2 cellular contexts compared by ENCODE assay signal in the genomic region with DNA sequence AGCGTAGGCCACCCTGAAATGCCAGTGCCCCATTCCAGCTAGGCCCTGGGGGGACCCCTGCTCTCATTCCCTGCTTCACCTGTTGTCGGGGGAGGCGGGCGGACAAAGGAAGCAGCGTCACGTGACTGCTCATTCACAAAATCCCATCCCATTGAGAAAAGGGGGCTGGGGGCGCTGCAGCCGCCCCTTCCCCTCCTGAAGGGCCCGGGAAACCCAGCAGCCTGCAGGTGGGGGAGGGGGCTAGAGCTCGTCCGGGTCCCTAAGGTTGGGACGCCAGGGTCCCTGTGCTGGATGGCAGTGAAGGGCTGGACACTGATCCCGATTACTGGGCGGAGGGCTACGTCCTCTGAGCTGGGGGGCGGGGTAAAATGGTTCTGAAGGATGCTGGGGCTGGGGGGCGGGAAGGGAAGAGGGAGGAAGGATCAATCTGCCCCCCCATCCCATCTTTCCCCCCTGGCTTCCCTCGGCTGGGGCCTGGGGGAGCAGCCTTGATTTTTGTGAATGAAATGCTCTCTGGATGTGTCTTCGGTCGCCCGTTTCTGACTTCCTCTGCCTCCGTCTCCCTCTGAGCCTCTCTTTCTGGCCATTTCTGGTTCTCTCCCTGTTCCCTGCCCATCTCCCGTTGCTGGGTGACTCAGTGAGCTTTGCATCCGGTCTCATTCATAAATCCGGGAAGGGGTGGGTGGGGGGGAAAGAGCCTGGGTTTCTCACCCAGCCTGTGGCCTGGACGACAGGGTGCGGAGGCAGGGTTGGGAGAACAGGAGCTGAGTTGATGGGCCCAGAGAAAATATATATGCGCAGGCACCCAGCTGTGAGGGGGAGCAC.
TF ChIP-seq lines count a peak whose summit lies in the region.

No MANE protein-coding gene starts in this region.

TF ChIP-seq in PFSK-1, 5 proteins besides CTCF, POLR2A, EP300 and RAD21:
- TF ChIP-seq POLR2AphosphoS5 (IDR thresholded peaks at IDR 0.05; ENCODE audit: low read depth, low read length) = peak; percentile 73
- no peak for TF ChIP-seq FOXP2 (optimal IDR thresholded peaks at IDR 0.05; ENCODE audit: borderline replicate concordance, extremely low read depth, extremely low read length, insufficient read depth)
- TF ChIP-seq, protein P1, sequence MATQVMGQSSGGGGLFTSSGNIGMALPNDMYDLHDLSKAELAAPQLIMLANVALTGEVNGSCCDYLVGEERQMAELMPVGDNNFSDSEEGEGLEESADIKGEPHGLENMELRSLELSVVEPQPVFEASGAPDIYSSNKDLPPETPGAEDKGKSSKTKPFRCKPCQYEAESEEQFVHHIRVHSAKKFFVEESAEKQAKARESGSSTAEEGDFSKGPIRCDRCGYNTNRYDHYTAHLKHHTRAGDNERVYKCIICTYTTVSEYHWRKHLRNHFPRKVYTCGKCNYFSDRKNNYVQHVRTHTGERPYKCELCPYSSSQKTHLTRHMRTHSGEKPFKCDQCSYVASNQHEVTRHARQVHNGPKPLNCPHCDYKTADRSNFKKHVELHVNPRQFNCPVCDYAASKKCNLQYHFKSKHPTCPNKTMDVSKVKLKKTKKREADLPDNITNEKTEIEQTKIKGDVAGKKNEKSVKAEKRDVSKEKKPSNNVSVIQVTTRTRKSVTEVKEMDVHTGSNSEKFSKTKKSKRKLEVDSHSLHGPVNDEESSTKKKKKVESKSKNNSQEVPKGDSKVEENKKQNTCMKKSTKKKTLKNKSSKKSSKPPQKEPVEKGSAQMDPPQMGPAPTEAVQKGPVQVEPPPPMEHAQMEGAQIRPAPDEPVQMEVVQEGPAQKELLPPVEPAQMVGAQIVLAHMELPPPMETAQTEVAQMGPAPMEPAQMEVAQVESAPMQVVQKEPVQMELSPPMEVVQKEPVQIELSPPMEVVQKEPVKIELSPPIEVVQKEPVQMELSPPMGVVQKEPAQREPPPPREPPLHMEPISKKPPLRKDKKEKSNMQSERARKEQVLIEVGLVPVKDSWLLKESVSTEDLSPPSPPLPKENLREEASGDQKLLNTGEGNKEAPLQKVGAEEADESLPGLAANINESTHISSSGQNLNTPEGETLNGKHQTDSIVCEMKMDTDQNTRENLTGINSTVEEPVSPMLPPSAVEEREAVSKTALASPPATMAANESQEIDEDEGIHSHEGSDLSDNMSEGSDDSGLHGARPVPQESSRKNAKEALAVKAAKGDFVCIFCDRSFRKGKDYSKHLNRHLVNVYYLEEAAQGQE (IDR thresholded peaks at IDR 0.05; ENCODE audit: insufficient read depth in 1 of 2, low read depth in 2 of 2, low read length in 2 of 2) = 0 out of 4 replicates have a peak, but pooled peaks of 1 of the 2 experiments have one; percentile 23
- peak; percentile 82; the same call in 1 of the 2 replicates for TF ChIP-seq SIN3A (IDR thresholded peaks at IDR 0.05; ENCODE audit: borderline replicate concordance, insufficient read depth, low read length)
- peak; percentile 78 for TF ChIP-seq TAF1 (IDR thresholded peaks at IDR 0.05; ENCODE audit: borderline replicate concordance, insufficient read depth, low read length)

TF ChIP-seq in H1, 55 proteins besides CTCF, POLR2A, EP300 and RAD21:
- TF ChIP-seq FOSL1 (IDR thresholded peaks at IDR 0.05; ENCODE audit: insufficient read depth, low read depth, low read length) (no peak), SIRT6 (IDR thresholded peaks at IDR 0.05; ENCODE audit: low read length) (no peak), SP1 (IDR thresholded peaks at IDR 0.05; ENCODE audit: low read depth, low read length) (peak; percentile 48; the same call in 1 of the 2 replicates), YY1 (IDR thresholded peaks at IDR 0.05; ENCODE audit: low read depth, low read length) (no peak), CHD1 (IDR thresholded peaks at IDR 0.05; ENCODE audit: low read depth, low read length) (no peak), JUN (IDR thresholded peaks at IDR 0.05; ENCODE audit: low read depth, low read length) (no peak), RFX5 (IDR thresholded peaks at IDR 0.05; ENCODE audit: borderline replicate concordance, low read depth, low read length) (no peak), BRCA1 (IDR thresholded peaks at IDR 0.05; ENCODE audit: low read depth, low read length) (no peak), NANOG (IDR thresholded peaks at IDR 0.05; ENCODE audit: insufficient read depth, low read depth, low read length, poor library complexity, severe bottlenecking) (no peak), SIN3A (conservative IDR thresholded peaks at IDR 0.05 in 1 of 2, IDR thresholded peaks at IDR 0.05 in 1 of 2; ENCODE audit: low read depth in 1 of 2, low read length in 2 of 2) (peak; percentile 56 to 68; a peak in 1 of 4 replicates), EGR1 (IDR thresholded peaks at IDR 0.05; ENCODE audit: borderline replicate concordance, low read depth, low read length) (no peak), TAF7 (optimal IDR thresholded peaks at IDR 0.05; ENCODE audit: borderline replicate concordance, low read depth, low read length) (peak; percentile 37), GTF2F1 (IDR thresholded peaks at IDR 0.05; ENCODE audit: borderline replicate concordance, low read depth, low read length) (no peak), CHD2 (IDR thresholded peaks at IDR 0.05; ENCODE audit: low read length) (no peak), BACH1 (IDR thresholded peaks at IDR 0.05; ENCODE audit: low read length) (no peak), KDM4A (IDR thresholded peaks at IDR 0.05; ENCODE audit: low read depth, low read length, severe bottlenecking) (no peak), TEAD4 (IDR thresholded peaks at IDR 0.05; ENCODE audit: low read depth, low read length) (no peak), CTBP2 (IDR thresholded peaks at IDR 0.05; ENCODE audit: borderline replicate concordance, insufficient read depth, insufficient read length, low read length) (no peak), POLR2AphosphoS5 (IDR thresholded peaks at IDR 0.05; ENCODE audit: low read depth, low read length) (no peak), ZNF274 (IDR thresholded peaks at IDR 0.05; ENCODE audit: borderline replicate concordance, extremely low read depth, low read length) (no peak), GABPA (IDR thresholded peaks at IDR 0.05; ENCODE audit: borderline replicate concordance, insufficient read depth, low read length) (no peak), CBX8 (IDR thresholded peaks at IDR 0.05; ENCODE audit: borderline replicate concordance, low read depth, low read length) (no peak)
- TF ChIP-seq, protein P2, sequence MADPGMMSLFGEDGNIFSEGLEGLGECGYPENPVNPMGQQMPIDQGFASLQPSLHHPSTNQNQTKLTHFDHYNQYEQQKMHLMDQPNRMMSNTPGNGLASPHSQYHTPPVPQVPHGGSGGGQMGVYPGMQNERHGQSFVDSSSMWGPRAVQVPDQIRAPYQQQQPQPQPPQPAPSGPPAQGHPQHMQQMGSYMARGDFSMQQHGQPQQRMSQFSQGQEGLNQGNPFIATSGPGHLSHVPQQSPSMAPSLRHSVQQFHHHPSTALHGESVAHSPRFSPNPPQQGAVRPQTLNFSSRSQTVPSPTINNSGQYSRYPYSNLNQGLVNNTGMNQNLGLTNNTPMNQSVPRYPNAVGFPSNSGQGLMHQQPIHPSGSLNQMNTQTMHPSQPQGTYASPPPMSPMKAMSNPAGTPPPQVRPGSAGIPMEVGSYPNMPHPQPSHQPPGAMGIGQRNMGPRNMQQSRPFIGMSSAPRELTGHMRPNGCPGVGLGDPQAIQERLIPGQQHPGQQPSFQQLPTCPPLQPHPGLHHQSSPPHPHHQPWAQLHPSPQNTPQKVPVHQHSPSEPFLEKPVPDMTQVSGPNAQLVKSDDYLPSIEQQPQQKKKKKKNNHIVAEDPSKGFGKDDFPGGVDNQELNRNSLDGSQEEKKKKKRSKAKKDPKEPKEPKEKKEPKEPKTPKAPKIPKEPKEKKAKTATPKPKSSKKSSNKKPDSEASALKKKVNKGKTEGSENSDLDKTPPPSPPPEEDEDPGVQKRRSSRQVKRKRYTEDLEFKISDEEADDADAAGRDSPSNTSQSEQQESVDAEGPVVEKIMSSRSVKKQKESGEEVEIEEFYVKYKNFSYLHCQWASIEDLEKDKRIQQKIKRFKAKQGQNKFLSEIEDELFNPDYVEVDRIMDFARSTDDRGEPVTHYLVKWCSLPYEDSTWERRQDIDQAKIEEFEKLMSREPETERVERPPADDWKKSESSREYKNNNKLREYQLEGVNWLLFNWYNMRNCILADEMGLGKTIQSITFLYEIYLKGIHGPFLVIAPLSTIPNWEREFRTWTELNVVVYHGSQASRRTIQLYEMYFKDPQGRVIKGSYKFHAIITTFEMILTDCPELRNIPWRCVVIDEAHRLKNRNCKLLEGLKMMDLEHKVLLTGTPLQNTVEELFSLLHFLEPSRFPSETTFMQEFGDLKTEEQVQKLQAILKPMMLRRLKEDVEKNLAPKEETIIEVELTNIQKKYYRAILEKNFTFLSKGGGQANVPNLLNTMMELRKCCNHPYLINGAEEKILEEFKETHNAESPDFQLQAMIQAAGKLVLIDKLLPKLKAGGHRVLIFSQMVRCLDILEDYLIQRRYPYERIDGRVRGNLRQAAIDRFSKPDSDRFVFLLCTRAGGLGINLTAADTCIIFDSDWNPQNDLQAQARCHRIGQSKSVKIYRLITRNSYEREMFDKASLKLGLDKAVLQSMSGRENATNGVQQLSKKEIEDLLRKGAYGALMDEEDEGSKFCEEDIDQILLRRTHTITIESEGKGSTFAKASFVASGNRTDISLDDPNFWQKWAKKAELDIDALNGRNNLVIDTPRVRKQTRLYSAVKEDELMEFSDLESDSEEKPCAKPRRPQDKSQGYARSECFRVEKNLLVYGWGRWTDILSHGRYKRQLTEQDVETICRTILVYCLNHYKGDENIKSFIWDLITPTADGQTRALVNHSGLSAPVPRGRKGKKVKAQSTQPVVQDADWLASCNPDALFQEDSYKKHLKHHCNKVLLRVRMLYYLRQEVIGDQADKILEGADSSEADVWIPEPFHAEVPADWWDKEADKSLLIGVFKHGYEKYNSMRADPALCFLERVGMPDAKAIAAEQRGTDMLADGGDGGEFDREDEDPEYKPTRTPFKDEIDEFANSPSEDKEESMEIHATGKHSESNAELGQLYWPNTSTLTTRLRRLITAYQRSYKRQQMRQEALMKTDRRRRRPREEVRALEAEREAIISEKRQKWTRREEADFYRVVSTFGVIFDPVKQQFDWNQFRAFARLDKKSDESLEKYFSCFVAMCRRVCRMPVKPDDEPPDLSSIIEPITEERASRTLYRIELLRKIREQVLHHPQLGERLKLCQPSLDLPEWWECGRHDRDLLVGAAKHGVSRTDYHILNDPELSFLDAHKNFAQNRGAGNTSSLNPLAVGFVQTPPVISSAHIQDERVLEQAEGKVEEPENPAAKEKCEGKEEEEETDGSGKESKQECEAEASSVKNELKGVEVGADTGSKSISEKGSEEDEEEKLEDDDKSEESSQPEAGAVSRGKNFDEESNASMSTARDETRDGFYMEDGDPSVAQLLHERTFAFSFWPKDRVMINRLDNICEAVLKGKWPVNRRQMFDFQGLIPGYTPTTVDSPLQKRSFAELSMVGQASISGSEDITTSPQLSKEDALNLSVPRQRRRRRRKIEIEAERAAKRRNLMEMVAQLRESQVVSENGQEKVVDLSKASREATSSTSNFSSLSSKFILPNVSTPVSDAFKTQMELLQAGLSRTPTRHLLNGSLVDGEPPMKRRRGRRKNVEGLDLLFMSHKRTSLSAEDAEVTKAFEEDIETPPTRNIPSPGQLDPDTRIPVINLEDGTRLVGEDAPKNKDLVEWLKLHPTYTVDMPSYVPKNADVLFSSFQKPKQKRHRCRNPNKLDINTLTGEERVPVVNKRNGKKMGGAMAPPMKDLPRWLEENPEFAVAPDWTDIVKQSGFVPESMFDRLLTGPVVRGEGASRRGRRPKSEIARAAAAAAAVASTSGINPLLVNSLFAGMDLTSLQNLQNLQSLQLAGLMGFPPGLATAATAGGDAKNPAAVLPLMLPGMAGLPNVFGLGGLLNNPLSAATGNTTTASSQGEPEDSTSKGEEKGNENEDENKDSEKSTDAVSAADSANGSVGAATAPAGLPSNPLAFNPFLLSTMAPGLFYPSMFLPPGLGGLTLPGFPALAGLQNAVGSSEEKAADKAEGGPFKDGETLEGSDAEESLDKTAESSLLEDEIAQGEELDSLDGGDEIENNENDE (IDR thresholded peaks at IDR 0.05; ENCODE audit: insufficient replicate concordance, low read length) = no peak
- TF ChIP-seq, protein P3, sequence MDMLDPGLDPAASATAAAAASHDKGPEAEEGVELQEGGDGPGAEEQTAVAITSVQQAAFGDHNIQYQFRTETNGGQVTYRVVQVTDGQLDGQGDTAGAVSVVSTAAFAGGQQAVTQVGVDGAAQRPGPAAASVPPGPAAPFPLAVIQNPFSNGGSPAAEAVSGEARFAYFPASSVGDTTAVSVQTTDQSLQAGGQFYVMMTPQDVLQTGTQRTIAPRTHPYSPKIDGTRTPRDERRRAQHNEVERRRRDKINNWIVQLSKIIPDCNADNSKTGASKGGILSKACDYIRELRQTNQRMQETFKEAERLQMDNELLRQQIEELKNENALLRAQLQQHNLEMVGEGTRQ (IDR thresholded peaks at IDR 0.05; ENCODE audit: low read length) = peak; percentile 90
- TF ChIP-seq, protein P4, sequence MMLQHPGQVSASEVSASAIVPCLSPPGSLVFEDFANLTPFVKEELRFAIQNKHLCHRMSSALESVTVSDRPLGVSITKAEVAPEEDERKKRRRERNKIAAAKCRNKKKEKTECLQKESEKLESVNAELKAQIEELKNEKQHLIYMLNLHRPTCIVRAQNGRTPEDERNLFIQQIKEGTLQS (IDR thresholded peaks at IDR 0.05; ENCODE audit: insufficient read depth, low read depth, low read length) = peak; percentile 61
- TF ChIP-seq, protein P5, sequence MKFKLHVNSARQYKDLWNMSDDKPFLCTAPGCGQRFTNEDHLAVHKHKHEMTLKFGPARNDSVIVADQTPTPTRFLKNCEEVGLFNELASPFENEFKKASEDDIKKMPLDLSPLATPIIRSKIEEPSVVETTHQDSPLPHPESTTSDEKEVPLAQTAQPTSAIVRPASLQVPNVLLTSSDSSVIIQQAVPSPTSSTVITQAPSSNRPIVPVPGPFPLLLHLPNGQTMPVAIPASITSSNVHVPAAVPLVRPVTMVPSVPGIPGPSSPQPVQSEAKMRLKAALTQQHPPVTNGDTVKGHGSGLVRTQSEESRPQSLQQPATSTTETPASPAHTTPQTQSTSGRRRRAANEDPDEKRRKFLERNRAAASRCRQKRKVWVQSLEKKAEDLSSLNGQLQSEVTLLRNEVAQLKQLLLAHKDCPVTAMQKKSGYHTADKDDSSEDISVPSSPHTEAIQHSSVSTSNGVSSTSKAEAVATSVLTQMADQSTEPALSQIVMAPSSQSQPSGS (IDR thresholded peaks at IDR 0.05; ENCODE audit: low read length) = no peak
TF ChIP-seq in H1: peak in this region for 5.
